In genomic region chr5:131194725-131195124, GRCh38 we compare ENCODE assay signal across 14 cellular contexts. TPM values are rescaled to one million over a fixed set of nuclear protein-coding genes. Genes with fewer than 3 reads are reported as not detected.
DNase-seq lines count a peak whose midpoint lies in the region; ATAC-seq and TF ChIP-seq lines count a peak whose summit lies in the region.
"Had no signal": no experiment of that assay in that cellular context is flagged by ENCODE, and none has a peak within 500 bp of the region (broad histone marks: within the 10 kb centered on the region; RNA-seq: fewer than 3 reads in every experiment).

No MANE protein-coding gene starts in this region.

- no peak for TF ChIP-seq EP300 in transverse colon (IDR thresholded peaks at IDR 0.05; ENCODE audit: low read depth)

- H3K4me1 ChIP-seq in Loucy (ENCODE audit: insufficient read depth, low read length, poor library complexity, severe bottlenecking) (peaks cover 7% of the 10 kb centered on the region), mucosa of rectum (ENCODE audit: control insufficient read depth in 2 of 2, insufficient read depth in 2 of 2, low read length in 2 of 2) (peaks cover 3 to 9% of the 10 kb centered on the region in 2 donors), transverse colon (peaks cover 5 to 33% (median 14%) of the 10 kb centered on the region in 4 donors)

- in situ Hi-C loops in transverse colon (cut with MboI; ENCODE audit: low pct_ligation_motif_present in 1 of 4, low pct_unique_long_range_greater_than_20kb in 1 of 4, low sequenced_read_pairs in 3 of 4): no loop called here

- 59% methylated on average over 5 of the region's 5 CpGs; no CpG with 5 or more reads in 1 of the 2 donors for WGBS in transverse colon (ENCODE audit: low coverage in 1 of 2), 2 donors

- TF ChIP-seq CTCF in Loucy (conservative IDR thresholded peaks at IDR 0.05; ENCODE audit: low read length) (no peak), WTC11 (IDR thresholded peaks at IDR 0.05) (no peak), transverse colon (IDR thresholded peaks at IDR 0.05) (no peak)

- H4K20me1 ChIP-seq in Loucy (ENCODE audit: insufficient read depth, low read length, poor library complexity, severe bottlenecking): no peaks in the 10 kb centered on the region

- H3K27me3 Mint-ChIP-seq in WTC11 (ENCODE audit: low read depth): no peaks in the 10 kb centered on the region
- no peaks in the 10 kb centered on the region for H3K27me3 Mint-ChIP-seq in activated naive CD8-positive, alpha-beta T cell treated with anti-CD3 and anti-CD28 coated beads for 36 hours
- H3K27me3 Mint-ChIP-seq: B cell; CD4-positive, alpha-beta T cell had no signal

- H3K4me1 Mint-ChIP-seq in WTC11: peaks cover 10% of the 10 kb centered on the region
- peaks cover 21% of the 10 kb centered on the region for H3K4me1 Mint-ChIP-seq in activated naive CD8-positive, alpha-beta T cell treated with anti-CD3 and anti-CD28 coated beads for 36 hours

- CTCF ChIA-PET in WTC11 (lab: Charles Lee): no interaction called here

- H3K79me2 ChIP-seq in Loucy (ENCODE audit: insufficient read depth, low read length): no peaks in the 10 kb centered on the region

- no peaks in the 10 kb centered on the region for H3K27me3 ChIP-seq in Loucy (ENCODE audit: insufficient read depth, low read length, poor library complexity, severe bottlenecking)
- no peaks in the 10 kb centered on the region for H3K27me3 ChIP-seq in mucosa of rectum (ENCODE audit: control insufficient read depth in 2 of 2, insufficient read depth in 2 of 2, low read length in 2 of 2)
- H3K27me3 ChIP-seq in transverse colon: no peaks in the 10 kb centered on the region

- H2AFZ ChIP-seq in Loucy (ENCODE audit: low read length): no peak overlapping the region
- H2AFZ ChIP-seq: GM23248 had no signal

- H3K9me3 ChIP-seq in Loucy (ENCODE audit: insufficient read depth, low read depth, low read length): no peaks in the 10 kb centered on the region
- no peaks in the 10 kb centered on the region for H3K9me3 ChIP-seq in mucosa of rectum (ENCODE audit: control insufficient read depth in 2 of 2, low read length in 2 of 2)
- no peaks in the 10 kb centered on the region for H3K9me3 ChIP-seq in transverse colon

- POLR2A ChIA-PET in WTC11 (lab: Charles Lee): no interaction called here

- ATAC-seq in WTC11: no peak
- ATAC-seq: GM12878 had no signal

- no peaks in the 10 kb centered on the region for H3K9me2 ChIP-seq in Loucy (replicated peaks; ENCODE audit: low read depth, low read length)

- TF ChIP-seq POLR2A in transverse colon (IDR thresholded peaks at IDR 0.05): no peak

- H3K4me3 ChIP-seq in Loucy (ENCODE audit: low read length, poor library complexity, severe bottlenecking) (no peak overlapping the region), mucosa of rectum (ENCODE audit: low read length in 2 of 2) (peak overlapping the region; percentile 34 to 40), transverse colon (peak overlapping the region in 1 of 4 donors; percentile 26)
- H3K4me3 ChIP-seq: GM12878, GM23248 had no signal

- no peaks in the 10 kb centered on the region for H3K36me3 Mint-ChIP-seq in WTC11
- peaks cover 6% of the 10 kb centered on the region for H3K36me3 Mint-ChIP-seq in activated naive CD8-positive, alpha-beta T cell treated with anti-CD3 and anti-CD28 coated beads for 36 hours

- intact Hi-C loops in transverse colon (cut with DNase I; ENCODE audit: low total_unique reads): no loop called here

- H3K9ac ChIP-seq in Loucy (ENCODE audit: low read depth, low read length, poor library complexity, severe bottlenecking) (no peak overlapping the region), mucosa of rectum (ENCODE audit: low read depth in 1 of 2, low read length in 2 of 2) (peak overlapping the region in 1 of 2 donors; percentile 42)
- H3K9ac ChIP-seq: GM23248 had no signal

- peak overlapping the region; percentile 47 for H3K27ac Mint-ChIP-seq in WTC11
- no peak overlapping the region for H3K27ac Mint-ChIP-seq in activated naive CD8-positive, alpha-beta T cell treated with anti-CD3 and anti-CD28 coated beads for 36 hours

- no peaks in the 10 kb centered on the region for H3F3A ChIP-seq in Loucy (ENCODE audit: low read depth)

- DNase-seq in WTC11 (ENCODE audit: low spot score) (no peak), transverse colon (peak; percentile 14), NCI-H446 treated with DMSO at 0.1 percent for 48 hours (lab: John Stamatoyannopoulos, UW) (no peak)
- no peak for DNase-seq in activated effector memory CD4-positive, alpha-beta T cell treated with anti-CD3 and anti-CD28 coated beads, Interleukin-2, amount 50 U/mL, for 16 hours
- no peak for DNase-seq in activated naive CD8-positive, alpha-beta T cell treated with anti-CD3 and anti-CD28 coated beads for 36 hours
- DNase-seq: C1 segment of cervical spinal cord; CD4-positive, alpha-beta T cell; DMS79; GM23248; H7 had no signal

- H3K9me3 Mint-ChIP-seq in WTC11: no peaks in the 10 kb centered on the region
- H3K9me3 Mint-ChIP-seq in activated naive CD8-positive, alpha-beta T cell treated with anti-CD3 and anti-CD28 coated beads for 36 hours: no peaks in the 10 kb centered on the region
- H3K9me3 Mint-ChIP-seq: CD4-positive, alpha-beta T cell had no signal

- H3K27ac ChIP-seq in mucosa of rectum (ENCODE audit: low read depth in 2 of 2, low read length in 2 of 2) (peak overlapping the region; percentile 34 to 66), transverse colon (peak overlapping the region; percentile 32 to 72 (median 68))
- H3K27ac ChIP-seq: GM23248 had no signal

- peak overlapping the region; percentile 2 for H3K4me2 ChIP-seq in Loucy (ENCODE audit: low read depth, low read length, poor library complexity, severe bottlenecking)

- H3K4me3 Mint-ChIP-seq in WTC11: no peak overlapping the region
- no peak overlapping the region for H3K4me3 Mint-ChIP-seq in activated naive CD8-positive, alpha-beta T cell treated with anti-CD3 and anti-CD28 coated beads for 36 hours
- H3K4me3 Mint-ChIP-seq: B cell; CD4-positive, alpha-beta T cell had no signal

- H3K36me3 ChIP-seq in Loucy (ENCODE audit: insufficient read depth, low read length) (no peaks in the 10 kb centered on the region), mucosa of rectum (ENCODE audit: control insufficient read depth in 2 of 2, insufficient read depth in 2 of 2, low read length in 2 of 2) (no peaks in the 10 kb centered on the region), transverse colon (peaks cover 0 to 4% (median 0%) of the 10 kb centered on the region in 4 donors)

TF ChIP-seq in WTC11, 78 proteins besides CTCF, POLR2A, EP300 and RAD21 (continues in another document):
- TF ChIP-seq GABPB1 (CRISPR knock-in tag; IDR thresholded peaks at IDR 0.05) (no peak), MYBL2 (CRISPR knock-in tag; IDR thresholded peaks at IDR 0.05) (no peak), ZNF263 (CRISPR knock-in tag; IDR thresholded peaks at IDR 0.05; ENCODE audit: low read depth) (no peak), NFE2L1 (CRISPR knock-in tag; IDR thresholded peaks at IDR 0.05) (no peak), NR2C2 (CRISPR knock-in tag; IDR thresholded peaks at IDR 0.05) (no peak), ZNF317 (CRISPR knock-in tag; IDR thresholded peaks at IDR 0.05; ENCODE audit: borderline replicate concordance, low read depth) (no peak)
- TF ChIP-seq, protein P1, sequence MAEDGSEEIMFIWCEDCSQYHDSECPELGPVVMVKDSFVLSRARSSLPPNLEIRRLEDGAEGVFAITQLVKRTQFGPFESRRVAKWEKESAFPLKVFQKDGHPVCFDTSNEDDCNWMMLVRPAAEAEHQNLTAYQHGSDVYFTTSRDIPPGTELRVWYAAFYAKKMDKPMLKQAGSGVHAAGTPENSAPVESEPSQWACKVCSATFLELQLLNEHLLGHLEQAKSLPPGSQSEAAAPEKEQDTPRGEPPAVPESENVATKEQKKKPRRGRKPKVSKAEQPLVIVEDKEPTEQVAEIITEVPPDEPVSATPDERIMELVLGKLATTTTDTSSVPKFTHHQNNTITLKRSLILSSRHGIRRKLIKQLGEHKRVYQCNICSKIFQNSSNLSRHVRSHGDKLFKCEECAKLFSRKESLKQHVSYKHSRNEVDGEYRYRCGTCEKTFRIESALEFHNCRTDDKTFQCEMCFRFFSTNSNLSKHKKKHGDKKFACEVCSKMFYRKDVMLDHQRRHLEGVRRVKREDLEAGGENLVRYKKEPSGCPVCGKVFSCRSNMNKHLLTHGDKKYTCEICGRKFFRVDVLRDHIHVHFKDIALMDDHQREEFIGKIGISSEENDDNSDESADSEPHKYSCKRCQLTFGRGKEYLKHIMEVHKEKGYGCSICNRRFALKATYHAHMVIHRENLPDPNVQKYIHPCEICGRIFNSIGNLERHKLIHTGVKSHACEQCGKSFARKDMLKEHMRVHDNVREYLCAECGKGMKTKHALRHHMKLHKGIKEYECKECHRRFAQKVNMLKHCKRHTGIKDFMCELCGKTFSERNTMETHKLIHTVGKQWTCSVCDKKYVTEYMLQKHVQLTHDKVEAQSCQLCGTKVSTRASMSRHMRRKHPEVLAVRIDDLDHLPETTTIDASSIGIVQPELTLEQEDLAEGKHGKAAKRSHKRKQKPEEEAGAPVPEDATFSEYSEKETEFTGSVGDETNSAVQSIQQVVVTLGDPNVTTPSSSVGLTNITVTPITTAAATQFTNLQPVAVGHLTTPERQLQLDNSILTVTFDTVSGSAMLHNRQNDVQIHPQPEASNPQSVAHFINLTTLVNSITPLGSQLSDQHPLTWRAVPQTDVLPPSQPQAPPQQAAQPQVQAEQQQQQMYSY (CRISPR knock-in tag; IDR thresholded peaks at IDR 0.05): no peak
- TF ChIP-seq, protein P2, sequence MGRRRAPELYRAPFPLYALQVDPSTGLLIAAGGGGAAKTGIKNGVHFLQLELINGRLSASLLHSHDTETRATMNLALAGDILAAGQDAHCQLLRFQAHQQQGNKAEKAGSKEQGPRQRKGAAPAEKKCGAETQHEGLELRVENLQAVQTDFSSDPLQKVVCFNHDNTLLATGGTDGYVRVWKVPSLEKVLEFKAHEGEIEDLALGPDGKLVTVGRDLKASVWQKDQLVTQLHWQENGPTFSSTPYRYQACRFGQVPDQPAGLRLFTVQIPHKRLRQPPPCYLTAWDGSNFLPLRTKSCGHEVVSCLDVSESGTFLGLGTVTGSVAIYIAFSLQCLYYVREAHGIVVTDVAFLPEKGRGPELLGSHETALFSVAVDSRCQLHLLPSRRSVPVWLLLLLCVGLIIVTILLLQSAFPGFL (CRISPR knock-in tag; IDR thresholded peaks at IDR 0.05; ENCODE audit: borderline replicate concordance): no peak

RNA-seq across cellular contexts. Expression of gene LYRM7, which starts 24.0 kb away (rescaled TPM):
- 11.1 to 13.0 TPM (median 11.2 TPM) in 3 replicates for total RNA-seq in WTC11 (2021)
- 10 to 100 TPM in 3 of 4 donors, 1 to 10 TPM in 1; 2.0 to 14.6 (median 12.3) TPM for total RNA-seq in transverse colon
- 10 to 100 TPM; 26.2 to 28.5 TPM for total RNA-seq in activated naive CD8-positive, alpha-beta T cell treated with anti-CD3 and anti-CD28 coated beads for 36 hours

RNA-seq across cellular contexts. Expression of gene HINT1, which starts 29.7 kb away (rescaled TPM):
- total RNA-seq in WTC11 (2021): 197 to 200 TPM (median 198 TPM) in 3 replicates
- 100 to 1,000 TPM; 252 to 668 (median 349) TPM for total RNA-seq in transverse colon
- 100 to 1,000 TPM; 324 to 356 TPM for total RNA-seq in activated naive CD8-positive, alpha-beta T cell treated with anti-CD3 and anti-CD28 coated beads for 36 hours
